14 cellular contexts compared by ENCODE assay signal in genomic region chr20:62906209-62906608, GRCh38. TPM values are rescaled to one million over a fixed set of nuclear protein-coding genes. Genes with fewer than 3 reads are reported as not detected.
DNase-seq lines count a peak whose midpoint lies in the region; ATAC-seq and TF ChIP-seq lines count a peak whose summit lies in the region.
"Had no signal": no experiment of that assay in that cellular context is flagged by ENCODE, and none has a peak within 500 bp of the region (broad histone marks: within the 10 kb centered on the region; RNA-seq: fewer than 3 reads in every experiment).

No MANE protein-coding gene starts in this region.

- no peaks in the 10 kb centered on the region for H3K9me3 ChIP-seq in tibial nerve
- H3K9me3 ChIP-seq: Peyer's patch had no signal

- H3K27me3 ChIP-seq in tibial nerve = no peaks in the 10 kb centered on the region
- H3K27me3 ChIP-seq: Peyer's patch had no signal

- H3K27ac ChIP-seq in tibial nerve = no peak overlapping the region
- H3K27ac ChIP-seq: KMS-11, Peyer's patch had no signal

- TF ChIP-seq POLR2A in GM18505 (IDR thresholded peaks at IDR 0.05; ENCODE audit: borderline replicate concordance, extremely low read depth, insufficient read depth, insufficient read length) (peak; percentile 6), tibial nerve (IDR thresholded peaks at IDR 0.05) (no peak)

- no peak for ATAC-seq in GM18505 (IDR thresholded peaks at IDR 0.05; ENCODE audit: unreplicated experiment)

- H3K36me3 ChIP-seq in tibial nerve = peaks cover 7 to 100% (median 48%) of the 10 kb centered on the region in 3 donors

- peak; percentile 41 for DNase-seq in Ammon's horn (ENCODE audit: low spot score)
- DNase-seq in cerebellum (ENCODE audit: low spot score) = peak; percentile 92
- DNase-seq in medulla oblongata (ENCODE audit: extremely low spot score) = peak; percentile 49
- no peak for DNase-seq in ecto neural progenitor cell (ENCODE audit: low spot score)
- no peak for DNase-seq in NCI-H226
- DNase-seq in tibial nerve (ENCODE audit: low spot score in 2 of 2) = no peak
- DNase-seq: DND-41, NCI-H1092, NCI-H446 treated with DMSO at 0.1 percent for 48 hours, NCI-H82, Peyer's patch, SIG-M5 had no signal

- TF ChIP-seq CTCF in tibial nerve (IDR thresholded peaks at IDR 0.05) = no peak

- no peaks in the 10 kb centered on the region for H3K4me1 ChIP-seq in tibial nerve
- H3K4me1 ChIP-seq: Peyer's patch had no signal

- H3K4me3 ChIP-seq in tibial nerve = no peak overlapping the region
- H3K4me3 ChIP-seq: Peyer's patch had no signal

- 91% methylated on average over 16 of the region's 16 CpGs for WGBS in tibial nerve, 2 donors

- TF ChIP-seq EP300 in tibial nerve (IDR thresholded peaks at IDR 0.05) = no peak

RNA-seq across cellular contexts. Expression of gene DIDO1, which starts 20.1 kb away (rescaled TPM):
- total RNA-seq in cerebellum (54.3 TPM), tibial nerve (10 to 100 TPM; 64.5 to 89.7 (median 78.9) TPM)

RNA-seq across cellular contexts. Expression of gene GID8, which starts 31.7 kb away (rescaled TPM):
- total RNA-seq in cerebellum (34.3 TPM), tibial nerve (10 to 100 TPM; 23.4 to 33.4 (median 29.7) TPM)

RNA-seq across cellular contexts. Expression of gene TCFL5, which starts 44.6 kb away (rescaled TPM):
- total RNA-seq in cerebellum = 9.3 TPM
- total RNA-seq in tibial nerve = 10 to 100 TPM in 3 of 4 donors, 1 to 10 TPM in 1; 9.8 to 25.1 (median 16.2) TPM

RNA-seq across cellular contexts. Expression of gene SLC17A9, which starts 46.3 kb away (rescaled TPM):
- total RNA-seq in cerebellum (0.36 TPM), tibial nerve (10 to 100 TPM in 1 of 4 donors, 1 to 10 TPM in 3; 3.9 to 13.5 (median 4.5) TPM)

Comparison
In these comparisons a context has a peak if more than half of its experiments do, and no peak if none do; other contexts are left out.
1. DNase-seq: peak in Ammon's horn (single experiment), cerebellum (single experiment) and medulla oblongata (single experiment); none in ecto neural progenitor cell (single experiment), NCI-H226 (single experiment) and tibial nerve (0 of 2).